Comparison of ENCODE assay signal across 12 cellular contexts in the genomic region with DNA sequence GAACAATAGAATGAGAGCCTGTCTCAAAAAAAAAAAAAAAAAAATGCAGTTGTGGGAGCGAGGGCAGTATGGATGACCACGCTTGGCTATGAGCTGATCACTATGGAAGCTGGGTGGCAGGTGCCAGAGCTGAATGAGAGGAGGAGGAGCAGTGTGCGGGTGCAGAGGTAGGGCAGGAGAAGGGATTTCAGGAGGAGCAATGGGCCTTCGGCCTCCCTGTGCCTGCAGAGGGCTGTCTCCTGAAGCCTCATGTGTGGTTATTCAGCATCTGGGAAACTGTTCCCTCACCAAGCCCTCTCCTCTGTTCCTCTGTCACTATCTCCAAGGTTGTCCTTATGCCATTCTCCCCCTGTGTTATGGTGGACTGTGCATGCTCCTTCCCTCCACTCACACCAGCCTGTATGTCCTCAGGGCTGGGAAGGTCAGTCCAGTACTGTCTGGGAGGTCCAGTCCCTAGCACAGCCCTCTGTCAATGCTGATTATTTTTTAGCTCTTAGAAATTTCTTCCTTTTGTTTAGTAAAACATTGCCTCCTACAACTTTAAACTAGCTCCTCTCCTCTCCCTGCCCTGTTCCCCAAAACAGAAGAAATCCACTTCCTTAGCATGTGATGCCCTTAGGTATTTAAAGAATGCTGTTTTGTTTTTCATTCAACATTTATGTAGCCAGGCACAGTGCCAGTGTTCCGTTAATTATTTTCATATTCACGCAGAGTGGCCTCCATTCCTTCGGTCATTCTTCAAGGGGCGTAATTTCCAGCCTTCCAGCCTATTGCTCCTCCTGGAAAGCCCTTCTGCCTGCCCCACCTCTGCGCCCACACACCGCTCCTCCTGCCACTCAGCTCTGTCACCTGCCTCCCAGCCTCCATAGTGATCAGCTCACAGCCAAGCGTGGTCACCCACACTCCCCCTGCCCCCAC. TPM values are rescaled to one million over a fixed set of nuclear protein-coding genes. Genes with fewer than 3 reads are reported as not detected.
A peak's percentile ranks its signal among the peaks of the same experiment; 100 is the strongest.
DNase-seq lines count a peak whose midpoint lies in the region; ATAC-seq and TF ChIP-seq lines count a peak whose summit lies in the region.
"Had no signal": no experiment of that assay in that cellular context is flagged by ENCODE, and none has a peak within 500 bp of the region (broad histone marks: within the 10 kb centered on the region; RNA-seq: fewer than 3 reads in every experiment).

No MANE protein-coding gene starts in this region.

- H3K27ac ChIP-seq in brain microvascular endothelial cell (no peak overlapping the region), thyroid gland (peak overlapping the region; percentile 61 to 70 (median 66)), transverse colon (peak overlapping the region in 1 of 4 donors; percentile 16)

- H3K4me3 Mint-ChIP-seq in HFFc6 = peak overlapping the region; percentile 43
- H3K4me3 Mint-ChIP-seq: dendritic cell treated with granulocyte-macrophage colony-stimulating factor and Interleukin-4, amounts not matched to agents 40 ng/mL and 50 ng/mL, for 4 days; nephron progenitor cell had no signal

- H3K36me3 ChIP-seq in brain microvascular endothelial cell (replicated peaks) (no peaks in the 10 kb centered on the region), thyroid gland (no peaks in the 10 kb centered on the region), transverse colon (no peaks in the 10 kb centered on the region)

- H3K4me1 Mint-ChIP-seq in HFFc6 (ENCODE audit: low read depth) = peaks cover 21% of the 10 kb centered on the region
- H3K4me1 Mint-ChIP-seq: nephron progenitor cell had no signal

- WGBS in thyroid gland, 2 donors = 55 to 62% methylated on average over 11 of the region's 11 CpGs
- WGBS in transverse colon (ENCODE audit: low coverage in 1 of 2), 2 donors = 54 to 67% methylated on average over 7 to 11 of the region's 11 CpGs
- WGBS in lower leg skin, 2 donors = 54 to 64% methylated on average over 11 of the region's 11 CpGs

- no peaks in the 10 kb centered on the region for H3K9me3 ChIP-seq in thyroid gland
- H3K9me3 ChIP-seq in transverse colon = no peaks in the 10 kb centered on the region

- H3K27me3 ChIP-seq in brain microvascular endothelial cell (replicated peaks) = no peaks in the 10 kb centered on the region
- H3K27me3 ChIP-seq in thyroid gland = no peaks in the 10 kb centered on the region
- H3K27me3 ChIP-seq in transverse colon = no peaks in the 10 kb centered on the region

- in situ Hi-C loops in brain microvascular endothelial cell (cut with HindIII; ENCODE audit: low pct_ligation_motif_present, low sequenced_read_pairs) = no loop called here
- in situ Hi-C loops in transverse colon (cut with MboI; ENCODE audit: low pct_ligation_motif_present in 1 of 4, low pct_unique_long_range_greater_than_20kb in 1 of 4, low sequenced_read_pairs in 3 of 4) = no loop called here

- ATAC-seq in HG03196 (IDR thresholded peaks at IDR 0.05; ENCODE audit: unreplicated experiment) = no peak
- ATAC-seq in GM21576 (IDR thresholded peaks at IDR 0.05; ENCODE audit: unreplicated experiment) = no peak

- H3K9me3 Mint-ChIP-seq in HFFc6 = no peaks in the 10 kb centered on the region
- H3K9me3 Mint-ChIP-seq: dendritic cell treated with granulocyte-macrophage colony-stimulating factor and Interleukin-4, amounts not matched to agents 40 ng/mL and 50 ng/mL, for 4 days; nephron progenitor cell had no signal

- H3K4me1 ChIP-seq in thyroid gland = peaks cover 6 to 20% of the 10 kb centered on the region in 2 donors
- H3K4me1 ChIP-seq in transverse colon = peaks cover 5 to 12% (median 9%) of the 10 kb centered on the region in 4 donors

- no peak for TF ChIP-seq EP300 in transverse colon (IDR thresholded peaks at IDR 0.05; ENCODE audit: low read depth)

- peaks cover 4% of the 10 kb centered on the region for H3K27me3 Mint-ChIP-seq in HFFc6 (ENCODE audit: insufficient read depth)
- H3K27me3 Mint-ChIP-seq: dendritic cell treated with granulocyte-macrophage colony-stimulating factor and Interleukin-4, amounts not matched to agents 40 ng/mL and 50 ng/mL, for 4 days had no signal

- DNase-seq in HFFc6 (peak; percentile 59), brain microvascular endothelial cell (peak; percentile 49), kidney tubule cell (ENCODE audit: low spot score) (peak; percentile 97), thyroid gland (peak; percentile 48 to 66), transverse colon (no peak), lower leg skin (ENCODE audit: low spot score in 2 of 2) (no peak)
- DNase-seq: activated CD4-positive, alpha-beta T cell treated with anti-CD3 and anti-CD28 coated beads, Interleukin-2, amount 50 U/mL, for 4 hours; NCI-H2081 treated with DMSO at 0.1 percent for 48 hours; nephron progenitor cell had no signal

- TF ChIP-seq CTCF in HFFc6 (IDR thresholded peaks at IDR 0.05) (no peak), brain microvascular endothelial cell (IDR thresholded peaks at IDR 0.05; ENCODE audit: low read depth, low read length, missing control alignments) (no peak), thyroid gland (IDR thresholded peaks at IDR 0.05) (no peak), transverse colon (IDR thresholded peaks at IDR 0.05) (no peak), lower leg skin (IDR thresholded peaks at IDR 0.05) (no peak)

- intact Hi-C loops in thyroid gland (cut with DNase I) (no loop called here), transverse colon (cut with DNase I; ENCODE audit: low total_unique reads) (no loop called here), lower leg skin (cut with DNase I; ENCODE audit: low total_unique reads) (no loop called here)

- H3K4me3 ChIP-seq in brain microvascular endothelial cell (ENCODE audit: low read depth, low read length) = no peak overlapping the region
- no peak overlapping the region for H3K4me3 ChIP-seq in thyroid gland (replicated peaks in 1 of 3)
- no peak overlapping the region for H3K4me3 ChIP-seq in transverse colon
- no peak overlapping the region for H3K4me3 ChIP-seq in lower leg skin (ENCODE audit: low read depth, poor library complexity, severe bottlenecking)

- no peaks in the 10 kb centered on the region for H3K36me3 Mint-ChIP-seq in HFFc6 (ENCODE audit: low read depth)

- H3K27ac Mint-ChIP-seq in HFFc6 = peak overlapping the region; percentile 63
- H3K27ac Mint-ChIP-seq: dendritic cell treated with granulocyte-macrophage colony-stimulating factor and Interleukin-4, amounts not matched to agents 40 ng/mL and 50 ng/mL, for 4 days; nephron progenitor cell had no signal

- TF ChIP-seq POLR2A in thyroid gland (IDR thresholded peaks at IDR 0.05) (peak in 1 of 2 donors; percentile 33), transverse colon (IDR thresholded peaks at IDR 0.05) (no peak), lower leg skin (IDR thresholded peaks at IDR 0.05) (no peak)

RNA-seq across cellular contexts. Expression of a gene that starts 48.9 kb away (rescaled TPM):
- total RNA-seq in HFFc6 (2021; fragmentation: NEBNext Ultra II Directional; extraction: Animal tissue kit (Norgen Biotek cat#: 25700)) = 1 to 10 TPM; 1.4 to 2.9 (median 2.3) TPM
- total RNA-seq in thyroid gland (1 to 10 TPM; 3.0 to 4.5 (median 3.8) TPM), transverse colon (1 to 10 TPM in 3 of 4 donors, not detected in 1; 6.2 to 9.4 (median 7.8) TPM), lower leg skin (10 to 100 TPM in 1 of 4 donors, 1 to 10 TPM in 3; 6.2 to 11.5 (median 7.6) TPM)

Comparison
In these comparisons a context has a peak if more than half of its experiments do, and no peak if none do; other contexts are left out.
1. DNase-seq: peak in HFFc6 (single experiment), brain microvascular endothelial cell (single experiment), kidney tubule cell (single experiment) and thyroid gland (2 of 2); none in transverse colon (single experiment) and lower leg skin (0 of 2).